ENCODE assay signal across 9 cellular contexts in genomic region chr12:26017484-26018211, GRCh38. TPM values are rescaled to one million over a fixed set of nuclear protein-coding genes. Genes with fewer than 3 reads are reported as not detected.
DNase-seq lines count a peak whose midpoint lies in the region; ATAC-seq and TF ChIP-seq lines count a peak whose summit lies in the region.
"Had no signal": no experiment of that assay in that cellular context is flagged by ENCODE, and none has a peak within 500 bp of the region (broad histone marks: within the 10 kb centered on the region; RNA-seq: fewer than 3 reads in every experiment).

No MANE protein-coding gene starts in this region.

- H3K4me1 ChIP-seq in H9 (ENCODE audit: insufficient read depth, low read length) (no peaks in the 10 kb centered on the region), heart right ventricle (peaks cover 0 to 50% (median 18%) of the 10 kb centered on the region in 9 donors), stomach (peaks cover 0 to 25% (median 12%) of the 10 kb centered on the region in 4 donors)

- CTCF ChIA-PET in CD4-positive, alpha-beta T cell (lab: Charles Lee): no interaction called here

- H3K4me1 Mint-ChIP-seq in CD4-positive, alpha-beta T cell (ENCODE audit: low read depth): no peaks in the 10 kb centered on the region
- peaks cover 33 to 39% of the 10 kb centered on the region in 2 experiments for H3K4me1 Mint-ChIP-seq in H9
- peaks cover 19% of the 10 kb centered on the region for H3K4me1 Mint-ChIP-seq in mesothelial cell of epicardium
- H3K4me1 Mint-ChIP-seq: memory B cell had no signal

- H3K79me1 ChIP-seq in H9 (ENCODE audit: insufficient read depth, low read depth, low read length, poor library complexity, severe bottlenecking): no peaks in the 10 kb centered on the region

- peak; percentile 28 for TF ChIP-seq CTCF in CD4-positive, alpha-beta T cell (IDR thresholded peaks at IDR 0.05)
- TF ChIP-seq CTCF in H9 (conservative IDR thresholded peaks at IDR 0.05) (peak; percentile 86), heart right ventricle (IDR thresholded peaks at IDR 0.05) (peak; percentile 30 to 75 (median 61)), stomach (IDR thresholded peaks at IDR 0.05) (peak in 5 of 7 experiments; percentile 17 to 39 (median 35)), mesothelial cell of epicardium (IDR thresholded peaks at IDR 0.05; ENCODE audit: unreplicated experiment) (no peak)

- H2BK120ac ChIP-seq in H9 (ENCODE audit: low read depth, low read length, poor library complexity, severe bottlenecking): no peak overlapping the region

- H3K14ac ChIP-seq in H9 (ENCODE audit: insufficient read depth, low read length): no peak overlapping the region

- no CpG with 5 or more reads among the region's 4 CpGs for WGBS in H9 (ENCODE audit: extremely low coverage, insufficient read length, low lambda C conversion rate)
- 62 to 78% methylated on average over 4 of the region's 4 CpGs for WGBS in heart right ventricle, 2 donors
- WGBS in stomach, 5 donors: 44 to 71% (median 57%) methylated on average over 4 of the region's 4 CpGs

- DNase-seq in CD4-positive, alpha-beta T cell: no peak
- peak; percentile 82 for DNase-seq in H9
- DNase-seq in SW480 (ENCODE audit: low spot score): peak; percentile 58
- peak in 1 of 2 donors; percentile 12 for DNase-seq in heart right ventricle
- no peak for DNase-seq in stomach
- DNase-seq in NCI-H1048 (lab: John Stamatoyannopoulos, UW): no peak
- DNase-seq in mesothelial cell of epicardium (ENCODE audit: low spot score in 2 of 2, unreplicated experiment in 2 of 2): no peak
- no peak for DNase-seq in NCI-H2171 (lab: John Stamatoyannopoulos, UW)

- no peaks in the 10 kb centered on the region for H3K36me3 Mint-ChIP-seq in CD4-positive, alpha-beta T cell (ENCODE audit: low read depth)
- no peaks in the 10 kb centered on the region; a peak in 1 of 7 replicates for H3K36me3 Mint-ChIP-seq in H9 (ENCODE audit: insufficient read depth in 1 of 3, low read depth in 3 of 3)
- H3K36me3 Mint-ChIP-seq in mesothelial cell of epicardium: no peaks in the 10 kb centered on the region
- H3K36me3 Mint-ChIP-seq: memory B cell had no signal

- H3K4ac ChIP-seq in H9 (ENCODE audit: low read depth, low read length): no peak overlapping the region

- no peaks in the 10 kb centered on the region for H3K9me3 ChIP-seq in CD4-positive, alpha-beta T cell (ENCODE audit: control insufficient read depth, low read length)
- H3K9me3 ChIP-seq in H9 (ENCODE audit: control insufficient read depth, low read depth, low read length) (no peaks in the 10 kb centered on the region), heart right ventricle (no peaks in the 10 kb centered on the region), stomach (no peaks in the 10 kb centered on the region)

- no peak overlapping the region for H3K4me3 Mint-ChIP-seq in CD4-positive, alpha-beta T cell
- H3K4me3 Mint-ChIP-seq in H9: no peak overlapping the region
- no peak overlapping the region for H3K4me3 Mint-ChIP-seq in mesothelial cell of epicardium
- H3K4me3 Mint-ChIP-seq: memory B cell had no signal

- H3K9me3 Mint-ChIP-seq in CD4-positive, alpha-beta T cell: no peaks in the 10 kb centered on the region
- H3K9me3 Mint-ChIP-seq in H9: no peaks in the 10 kb centered on the region
- H3K9me3 Mint-ChIP-seq in mesothelial cell of epicardium: no peaks in the 10 kb centered on the region
- H3K9me3 Mint-ChIP-seq: memory B cell had no signal

- H4K20me1 ChIP-seq in H9 (ENCODE audit: control insufficient read depth, insufficient read depth, insufficient read length): no peaks in the 10 kb centered on the region

- H3K4me3 ChIP-seq in heart right ventricle (peak overlapping the region in 1 of 10 donors; percentile 10), stomach (no peak overlapping the region)

- no peak for TF ChIP-seq POLR2A in stomach (IDR thresholded peaks at IDR 0.05)

- H3K23me2 ChIP-seq in H9 (ENCODE audit: insufficient read length, low read depth, low read length, poor library complexity, severe bottlenecking): no peaks in the 10 kb centered on the region

- ATAC-seq in CD4-positive, alpha-beta T cell (ENCODE audit: poor library complexity): no peak
- peak in 6 of 8 donors; percentile 28 to 77 (median 44) for ATAC-seq in heart right ventricle

- no peaks in the 10 kb centered on the region for H3K27me3 Mint-ChIP-seq in CD4-positive, alpha-beta T cell
- H3K27me3 Mint-ChIP-seq in H9 (ENCODE audit: low read depth) (no peaks in the 10 kb centered on the region), mesothelial cell of epicardium (ENCODE audit: low read depth) (no peaks in the 10 kb centered on the region)

- no peak overlapping the region for H3K23ac ChIP-seq in H9 (ENCODE audit: insufficient read length, low read depth, low read length)

- no peak overlapping the region for H3K56ac ChIP-seq in H9 (ENCODE audit: insufficient read length, low read depth, low read length)

- no peaks in the 10 kb centered on the region for H3K27me3 ChIP-seq in CD4-positive, alpha-beta T cell (ENCODE audit: control insufficient read depth, insufficient read depth, low read length)
- no peaks in the 10 kb centered on the region for H3K27me3 ChIP-seq in H9 (ENCODE audit: insufficient read depth, low read length)
- no peaks in the 10 kb centered on the region for H3K27me3 ChIP-seq in heart right ventricle
- H3K27me3 ChIP-seq in stomach: no peaks in the 10 kb centered on the region

- no peak overlapping the region for H2BK12ac ChIP-seq in H9 (ENCODE audit: insufficient read length, low read depth, low read length)

- no peak overlapping the region for H3K27ac Mint-ChIP-seq in CD4-positive, alpha-beta T cell
- H3K27ac Mint-ChIP-seq in H9 (0 out of 7 replicates have a peak overlapping the region, but pooled peaks of 1 of the 3 experiments have one; percentile 64), mesothelial cell of epicardium (no peak overlapping the region)
- H3K27ac Mint-ChIP-seq: memory B cell had no signal

- H3K4me2 ChIP-seq in H9 (ENCODE audit: insufficient read depth, insufficient read length, low read length): no peak overlapping the region

- H3K18ac ChIP-seq in H9 (ENCODE audit: insufficient read length, low read depth, low read length): no peak overlapping the region

- H4K5ac ChIP-seq in H9 (ENCODE audit: insufficient read length, low read depth, low read length): no peak overlapping the region

- no peak for TF ChIP-seq EP300 in stomach (IDR thresholded peaks at IDR 0.05)

- no peak overlapping the region for H2AK5ac ChIP-seq in H9 (ENCODE audit: insufficient read length, low read length)

- no peak overlapping the region for H2BK15ac ChIP-seq in H9 (ENCODE audit: low read depth, low read length)

- intact Hi-C loops in CD4-positive, alpha-beta T cell (cut with DNase I, micrococcal nuclease): no loop called here
- intact Hi-C loops in heart right ventricle (cut with DNase I) (loop anchor here in 4 of 10 donors (2.0 to 10.0 kb wide), 4 partner anchors 55 to 580 kb away; partner anchors contain the start of gene RASSF8 (in 2 of the 4)), stomach (cut with DNase I; ENCODE audit: low total_unique reads) (no loop called here)

- no peaks in the 10 kb centered on the region for H3K36me3 ChIP-seq in heart right ventricle
- H3K36me3 ChIP-seq in stomach: no peaks in the 10 kb centered on the region

- peaks cover 5% of the 10 kb centered on the region; the same call in 1 of the 2 replicates for H3K79me2 ChIP-seq in H9 (ENCODE audit: insufficient read depth, low read length)

- no peak overlapping the region for H3T11ph ChIP-seq in H9 (ENCODE audit: low read length)

- H3K27ac ChIP-seq in CD4-positive, alpha-beta T cell (ENCODE audit: low read depth, low read length): no peak overlapping the region
- H3K27ac ChIP-seq in H9 (ENCODE audit: insufficient read length, low read depth, low read length): no peak overlapping the region
- no peak overlapping the region for H3K27ac ChIP-seq in heart right ventricle
- peak overlapping the region in 1 of 5 donors; percentile 4 for H3K27ac ChIP-seq in stomach

- H4K8ac ChIP-seq in H9 (replicated peaks; ENCODE audit: insufficient read length, low read depth, low read length): no peak overlapping the region

- H2BK20ac ChIP-seq in H9 (ENCODE audit: low read depth, low read length, poor library complexity, severe bottlenecking): no peak overlapping the region

- no peak overlapping the region for H2BK5ac ChIP-seq in H9 (ENCODE audit: insufficient read length, low read length)

- no peak overlapping the region for H2AFZ ChIP-seq in H9 (ENCODE audit: low read length)

- no peak overlapping the region for H4K91ac ChIP-seq in H9 (ENCODE audit: insufficient read length, low read depth, low read length)

- H3K9ac ChIP-seq in H9 (ENCODE audit: extremely low read depth, insufficient read length, low read length): no peak overlapping the region

- POLR2A ChIA-PET in CD4-positive, alpha-beta T cell (lab: Charles Lee): no interaction called here

RNA-seq across cellular contexts. Expression of gene RASSF8, which starts 59.2 kb away (rescaled TPM):
- 1 to 10 TPM in 1 of 2 experiments, under 1 TPM in 1; 0.71 to 1.4 TPM for total RNA-seq in CD4-positive, alpha-beta T cell
- 38.8 and 40.6 TPM in 2 replicates for total RNA-seq in H9 (2021)
- total RNA-seq in heart right ventricle: 10 to 100 TPM; 18.8 to 43.9 (median 29.3) TPM
- 1 to 10 TPM; 5.7 to 6.0 TPM for polyA plus RNA-seq in heart right ventricle
- total RNA-seq in stomach: 10 to 100 TPM in 4 of 5 donors, 1 to 10 TPM in 1; 4.6 to 66.8 (median 18.7) TPM
- polyA plus RNA-seq in stomach: 1 to 10 TPM; 3.7 to 6.0 (median 4.1) TPM
- 60.6 to 62.8 TPM (median 61.8 TPM) in 3 replicates for total RNA-seq in mesothelial cell of epicardium

Comparison
In these comparisons a context has a peak if more than half of its experiments do, and no peak if none do; other contexts are left out.
1. DNase-seq: peak in H9 (single experiment) and SW480 (single experiment); none in CD4-positive, alpha-beta T cell (0 of 10), stomach (single experiment), NCI-H1048 (single experiment), mesothelial cell of epicardium (0 of 2) and NCI-H2171 (single experiment).